Comparison of ENCODE assay signal across 21 cellular contexts in the genomic region with DNA sequence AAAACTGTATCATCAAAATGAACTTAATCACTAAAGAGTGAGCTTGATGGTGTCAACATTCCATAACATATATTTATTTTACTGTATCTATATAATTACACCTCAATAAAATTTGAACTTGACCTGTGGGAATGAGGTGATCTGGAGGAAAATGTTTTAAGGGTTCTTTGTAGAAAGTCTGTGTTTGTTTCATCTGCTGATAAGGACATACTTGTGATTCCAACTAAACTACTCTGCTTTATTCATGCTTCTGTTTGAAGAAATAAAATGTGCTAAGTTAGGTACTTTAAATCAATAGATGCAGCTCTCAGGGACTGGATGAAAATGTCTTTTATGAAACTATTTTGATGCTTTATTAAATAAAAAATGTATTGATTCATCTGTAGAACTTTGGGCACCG.
"Had no signal": no experiment of that assay in that cellular context is flagged by ENCODE, and none has a peak within 500 bp of the region (broad histone marks: within the 10 kb centered on the region; RNA-seq: fewer than 3 reads in every experiment).

No MANE protein-coding gene starts in this region.

- H3K36me3 ChIP-seq: SJCRH30 had no signal

- H3K27me3 ChIP-seq: MG63, SJCRH30 had no signal

- DNase-seq: Karpas-422, KG1, MG63, NCI-H1092, NCI-H1105 treated with DMSO at 0.1 percent for 48 hours, NCI-H1417 treated with DMSO at 0.1 percent for 48 hours, NCI-H146, NCI-H1694 treated with DMSO at 0.1 percent for 48 hours, NCI-H1930, NCI-H2081, NCI-H2107, NCI-H2227 treated with DMSO at 0.1 percent for 48 hours, NCI-H446, NCI-H510A, NCI-H524 treated with DMSO at 0.1 percent for 48 hours, NCI-H69, NCI-H774, SHP77 treated with DMSO at 0.1 percent for 48 hours, SJCRH30 had no signal

- H3K27ac ChIP-seq: RWPE1, SJCRH30 had no signal

- ATAC-seq: SK-N-SH treated with all-trans-retinoic acid at 6 μM for 48 hours had no signal

- H3K9me3 ChIP-seq: SJCRH30 had no signal

- H3K4me1 ChIP-seq: SJCRH30 had no signal

- H3K4me3 ChIP-seq: MG63, SJCRH30 had no signal
